Comparison of ENCODE assay signal across 18 cellular contexts in the genomic region with DNA sequence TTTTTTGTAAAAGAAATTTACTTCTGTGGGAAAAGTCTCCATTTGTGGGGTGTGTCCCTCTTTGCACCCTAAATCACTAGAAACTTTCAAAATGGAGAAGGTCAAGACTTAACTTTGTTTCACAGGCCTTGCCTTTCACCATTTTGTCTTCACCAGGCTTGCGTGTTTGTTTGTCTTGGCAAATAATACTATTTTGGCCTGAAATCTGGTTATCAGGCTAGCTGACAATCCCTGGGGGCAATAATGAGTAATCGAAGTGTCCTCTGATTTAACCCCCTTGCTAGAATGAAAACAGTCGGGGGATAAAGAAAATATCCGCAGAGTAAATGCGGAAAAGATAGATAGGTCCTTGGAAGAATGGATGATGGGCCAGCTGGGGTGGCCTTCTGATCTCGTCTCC. TPM values are rescaled to one million over a fixed set of nuclear protein-coding genes. Genes with fewer than 3 reads are reported as not detected.
DNase-seq lines count a peak whose midpoint lies in the region; ATAC-seq and TF ChIP-seq lines count a peak whose summit lies in the region.
"Had no signal": no experiment of that assay in that cellular context is flagged by ENCODE, and none has a peak within 500 bp of the region (broad histone marks: within the 10 kb centered on the region; RNA-seq: fewer than 3 reads in every experiment).

No MANE protein-coding gene starts in this region.

- DNase-seq in BE2C (peak; percentile 15), PC-3 (peak; percentile 26), fibroblast of gingiva (ENCODE audit: low read depth) (peak; percentile 21), left ventricle myocardium inferior (no peak), 8988T (no peak), GM20000 (ENCODE audit: low spot score) (no peak)
- DNase-seq: CD4-positive, alpha-beta T cell; DMS79 treated with DMSO at 0.1 percent for 48 hours; HFFc6; KG1; MG63; NCI-H1105; NCI-H187; NCI-H748 treated with DMSO at 0.1 percent for 48 hours; SHP77 treated with DMSO at 0.1 percent for 48 hours had no signal

- no TSS peak for BruUV-seq in PC-3 (replicated peaks; lab: Mats Ljungman, UMichigan)

- no peak overlapping the region for H2AFZ ChIP-seq in PC-3 (ENCODE audit: low read length)

- H3K9me3 ChIP-seq in BE2C (no peaks in the 10 kb centered on the region), PC-3 (ENCODE audit: low read length) (no peaks in the 10 kb centered on the region), left ventricle myocardium inferior (replicated peaks) (no peaks in the 10 kb centered on the region)
- H3K9me3 ChIP-seq: MG63 had no signal

- H3K4me2 ChIP-seq in PC-3 (ENCODE audit: low read length) = peak overlapping the region; percentile 57; the same call in 1 of the 2 replicates

- TF ChIP-seq CTCF in BE2C (IDR thresholded peaks at IDR 0.05; ENCODE audit: low read depth, low read length) (no peak), PC-3 (conservative IDR thresholded peaks at IDR 0.05; ENCODE audit: low read depth, low read length) (no peak), left ventricle myocardium inferior (IDR thresholded peaks at IDR 0.05; ENCODE audit: borderline replicate concordance) (no peak), GM20000 (IDR thresholded peaks at IDR 0.05; ENCODE audit: extremely low read depth, missing control alignments) (no peak)

- H3K79me2 ChIP-seq in PC-3 (ENCODE audit: low read length) = no peaks in the 10 kb centered on the region

- H3K36me3 ChIP-seq in BE2C (no peaks in the 10 kb centered on the region), PC-3 (ENCODE audit: low read depth, low read length) (no peaks in the 10 kb centered on the region), left ventricle myocardium inferior (no peaks in the 10 kb centered on the region)

- no peaks in the 10 kb centered on the region for H3F3A ChIP-seq in PC-3 (ENCODE audit: low read length, unreplicated experiment)

- ATAC-seq in PC-3 = no peak
- ATAC-seq in GM19397 (IDR thresholded peaks at IDR 0.05; ENCODE audit: unreplicated experiment) = no peak
- ATAC-seq in GM19455 (IDR thresholded peaks at IDR 0.05; ENCODE audit: unreplicated experiment) = no peak
- ATAC-seq: Panc1 had no signal

- intact Hi-C loops in PC-3 (cut with micrococcal nuclease) = loop anchor here (5.0 kb wide), 1 partner anchor 34 kb away; the partner anchor contains the start of gene SLC39A11
- intact Hi-C loops in left ventricle myocardium inferior (cut with micrococcal nuclease) = no loop called here

- H3K9me2 ChIP-seq in PC-3 (replicated peaks; ENCODE audit: low read length) = no peaks in the 10 kb centered on the region

- no peaks in the 10 kb centered on the region for H4K20me1 ChIP-seq in PC-3 (ENCODE audit: low read length)

- POLR2A ChIA-PET in PC-3 (lab: Charles Lee; ENCODE audit: unreplicated experiment) = no interaction called here

- H3K4me3 ChIP-seq in BE2C (ENCODE audit: low read depth, low read length) = no peak overlapping the region
- H3K4me3 ChIP-seq in PC-3 (ENCODE audit: low read length) = no peak overlapping the region
- H3K4me3 ChIP-seq in left ventricle myocardium inferior = no peak overlapping the region
- H3K4me3 ChIP-seq: MG63 had no signal

- H3K4me1 ChIP-seq in BE2C (peaks cover 6% of the 10 kb centered on the region), PC-3 (ENCODE audit: insufficient read depth, low read length) (peaks cover 35% of the 10 kb centered on the region), left ventricle myocardium inferior (peaks cover 12% of the 10 kb centered on the region)

- CTCF ChIA-PET in PC-3 (lab: Charles Lee) = interaction anchor here (0.6 to 0.8 kb wide), 2 partner anchors 330 to 1238 kb away, joined by 3 read pairs; no protein-coding TSS in a partner anchor

- H3K27ac ChIP-seq in PC-3 (ENCODE audit: low read length) = peak overlapping the region; percentile 72
- H3K27ac ChIP-seq in left ventricle myocardium inferior (replicated peaks) = peak overlapping the region; percentile 61

- H3K9ac ChIP-seq in PC-3 (ENCODE audit: low read length) = peak overlapping the region; percentile 10; the same call in 1 of the 2 replicates

- H3K27me3 ChIP-seq in BE2C (no peaks in the 10 kb centered on the region), PC-3 (ENCODE audit: low read length) (no peaks in the 10 kb centered on the region), left ventricle myocardium inferior (ENCODE audit: low read depth) (no peaks in the 10 kb centered on the region)
- H3K27me3 ChIP-seq: MG63 had no signal

RNA-seq across cellular contexts. Expression of gene SLC39A11, which starts 34.5 kb away (rescaled TPM):
- 31.7 TPM for polyA plus RNA-seq in BE2C (2012; ENCODE audit: insufficient read depth, insufficient read length, low read depth)
- 37.7 and 38.8 TPM in 2 replicates for total RNA-seq in PC-3 (2014; rRNA removed)
- total RNA-seq in left ventricle myocardium inferior = 6.4 TPM

Comparison
In these comparisons a context has a peak if more than half of its experiments do, and no peak if none do; other contexts are left out.
1. DNase-seq: peak in BE2C (single experiment), PC-3 (single experiment) and fibroblast of gingiva (single experiment); none in left ventricle myocardium inferior (single experiment), 8988T (single experiment) and GM20000 (single experiment).